Comparison of ENCODE assay signal across 18 cellular contexts in genomic region chr21:38075833-38076567, GRCh38.
"Had no signal": no experiment of that assay in that cellular context is flagged by ENCODE, and none has a peak within 500 bp of the region (broad histone marks: within the 10 kb centered on the region; RNA-seq: fewer than 3 reads in every experiment).

No MANE protein-coding gene starts in this region.

- H3K4me2 ChIP-seq: smooth muscle cell had no signal

- H3K36me3 Mint-ChIP-seq: memory B cell; naive B cell; stimulated activated effector memory CD8-positive, alpha-beta T cell treated with anti-CD3 and anti-CD28 coated beads, Interleukin-12 subunit alpha, Interleukin-12 subunit beta, amount 100 ng/mL, for 72 hours had no signal

- DNase-seq: activated CD4-positive, alpha-beta T cell treated with anti-CD3 and anti-CD28 coated beads, Interleukin-2, amount 10 ng/mL, durations not matched to agents 24 days and 14 days; activated CD8-positive, alpha-beta T cell treated with anti-CD3 and anti-CD28 coated beads for 36 hours; activated naive CD4-positive, alpha-beta T cell treated with anti-CD3 and anti-CD28 coated beads for 36 hours; activated T-cell treated with anti-CD3 and anti-CD28 coated beads, Interleukin-2, amount 50 U/mL, for 1 hour; aorta; naive B cell; pancreas; right lobe of liver; stimulated activated CD4-positive, alpha-beta T cell treated with anti-CD3 and anti-CD28 coated beads, Interleukin-4, amount 100 ng/mL, for 24 hours; T1000; testis; upper lobe of left lung had no signal

- H3K4me3 Mint-ChIP-seq: activated CD4-positive, alpha-beta T cell treated with anti-CD3 and anti-CD28 coated beads, Interleukin-2, amount 10 ng/mL, durations not matched to agents 24 days and 14 days; activated CD8-positive, alpha-beta T cell treated with anti-CD3 and anti-CD28 coated beads for 36 hours; activated naive CD4-positive, alpha-beta T cell treated with anti-CD3 and anti-CD28 coated beads for 36 hours; central memory CD8-positive, alpha-beta T cell; memory B cell; naive B cell; stimulated activated effector memory CD8-positive, alpha-beta T cell treated with anti-CD3 and anti-CD28 coated beads, Interleukin-12 subunit alpha, Interleukin-12 subunit beta, amount 100 ng/mL, for 72 hours had no signal

- H3K4me1 Mint-ChIP-seq: activated CD4-positive, alpha-beta T cell treated with anti-CD3 and anti-CD28 coated beads, Interleukin-2, amount 10 ng/mL, durations not matched to agents 24 days and 14 days; central memory CD8-positive, alpha-beta T cell; memory B cell; naive B cell; stimulated activated effector memory CD8-positive, alpha-beta T cell treated with anti-CD3 and anti-CD28 coated beads, Interleukin-12 subunit alpha, Interleukin-12 subunit beta, amount 100 ng/mL, for 72 hours had no signal

- H3K27me3 Mint-ChIP-seq: activated CD4-positive, alpha-beta T cell treated with anti-CD3 and anti-CD28 coated beads, Interleukin-2, amount 10 ng/mL, durations not matched to agents 24 days and 14 days; central memory CD8-positive, alpha-beta T cell; memory B cell had no signal

- H3K27me3 ChIP-seq: pancreas, testis, upper lobe of left lung had no signal

- H3K4me3 ChIP-seq: coronary artery, pancreas, right lobe of liver, smooth muscle cell, testis, upper lobe of left lung had no signal

- H3K4me1 ChIP-seq: pancreas, right lobe of liver, testis, upper lobe of left lung had no signal

- H3K27ac ChIP-seq: coronary artery, pancreas, right lobe of liver, testis, upper lobe of left lung had no signal

- ATAC-seq: activated CD8-positive, alpha-beta T cell treated with anti-CD3 and anti-CD28 coated beads for 36 hours; pancreas; right lobe of liver; stimulated activated effector memory CD8-positive, alpha-beta T cell treated with anti-CD3 and anti-CD28 coated beads, Interleukin-12 subunit alpha, Interleukin-12 subunit beta, amount 100 ng/mL, for 72 hours had no signal

- H3K36me3 ChIP-seq: pancreas, right lobe of liver, upper lobe of left lung had no signal

- H3K9me3 ChIP-seq: pancreas, right lobe of liver, testis, upper lobe of left lung had no signal

- H3K27ac Mint-ChIP-seq: activated CD4-positive, alpha-beta T cell treated with anti-CD3 and anti-CD28 coated beads, Interleukin-2, amount 10 ng/mL, durations not matched to agents 24 days and 14 days; activated CD8-positive, alpha-beta T cell treated with anti-CD3 and anti-CD28 coated beads for 36 hours; activated naive CD4-positive, alpha-beta T cell treated with anti-CD3 and anti-CD28 coated beads for 36 hours; activated T-helper 2 cell treated with anti-CD3 and anti-CD28 coated beads, Interferon-gamma antibody, Interleukin-2, Interleukin-4, amounts not matched to agents 10 μg/mL and 5 μg/mL and 100 μg/mL, durations not matched to agents 14 hours and 24 hours and 36 hours; memory B cell; naive B cell; stimulated activated effector memory CD8-positive, alpha-beta T cell treated with anti-CD3 and anti-CD28 coated beads, Interleukin-12 subunit alpha, Interleukin-12 subunit beta, amount 100 ng/mL, for 72 hours had no signal

- H3K9me3 Mint-ChIP-seq: activated naive CD4-positive, alpha-beta T cell treated with anti-CD3 and anti-CD28 coated beads for 36 hours; activated T-helper 2 cell treated with anti-CD3 and anti-CD28 coated beads, Interferon-gamma antibody, Interleukin-2, Interleukin-4, amounts not matched to agents 10 μg/mL and 5 μg/mL and 100 μg/mL, durations not matched to agents 14 hours and 24 hours and 36 hours had no signal
